In the genomic region with DNA sequence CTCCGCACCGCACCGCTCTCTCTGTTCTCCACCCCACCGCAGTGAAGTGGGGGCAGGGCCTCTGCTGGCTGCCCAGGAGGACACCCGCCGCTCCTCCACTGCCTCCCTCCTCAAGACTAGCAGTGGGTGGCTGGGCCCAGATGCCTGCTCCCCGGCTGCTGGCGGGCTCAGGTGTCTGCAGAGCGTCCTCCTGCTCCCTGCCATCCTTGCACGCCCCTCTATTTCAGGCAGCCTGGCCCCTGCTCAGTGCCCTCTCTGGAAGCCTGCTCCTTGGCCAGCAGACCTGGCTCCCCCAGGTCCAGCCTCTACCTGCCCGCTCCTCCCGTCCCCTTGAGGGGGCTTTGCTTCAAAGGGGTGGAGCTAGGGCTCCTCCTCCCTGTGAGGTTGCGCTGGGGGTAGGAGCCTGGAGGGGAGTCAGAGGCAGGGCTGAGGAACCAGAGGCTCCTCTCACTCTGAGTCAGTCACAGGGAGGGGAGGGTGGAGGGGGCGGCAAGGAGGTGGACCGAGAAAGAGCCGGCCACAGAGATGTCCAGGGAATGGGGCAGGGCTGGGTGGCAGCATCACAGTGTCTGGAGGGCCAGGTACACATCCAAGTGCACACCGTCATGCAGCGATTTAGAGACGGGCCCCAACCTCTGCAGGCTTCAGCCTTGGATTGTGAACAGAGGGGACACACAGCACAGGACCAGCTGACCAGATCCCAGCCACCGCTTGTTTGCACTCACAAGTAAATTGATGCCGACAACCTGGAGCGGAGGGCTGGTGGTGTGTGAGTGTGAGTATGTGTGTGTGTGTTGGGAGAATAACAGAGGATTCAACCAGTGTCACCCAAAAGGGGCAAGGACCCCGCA, we compare ENCODE assay signal across 1 cellular context.
TF ChIP-seq lines count a peak whose summit lies in the region.

No MANE protein-coding gene starts in this region.

TF ChIP-seq in H1, 55 proteins besides CTCF, POLR2A, EP300 and RAD21:
- TF ChIP-seq CREB1 (IDR thresholded peaks at IDR 0.05) (no peak), KDM4A (IDR thresholded peaks at IDR 0.05; ENCODE audit: low read depth, low read length, severe bottlenecking) (peak; percentile 53), SP4 (IDR thresholded peaks at IDR 0.05; ENCODE audit: low read length) (no peak), HDAC2 (IDR thresholded peaks at IDR 0.05; ENCODE audit: borderline replicate concordance in 1 of 2, low read depth in 2 of 2, low read length in 2 of 2) (no peak)
